In the genomic region with DNA sequence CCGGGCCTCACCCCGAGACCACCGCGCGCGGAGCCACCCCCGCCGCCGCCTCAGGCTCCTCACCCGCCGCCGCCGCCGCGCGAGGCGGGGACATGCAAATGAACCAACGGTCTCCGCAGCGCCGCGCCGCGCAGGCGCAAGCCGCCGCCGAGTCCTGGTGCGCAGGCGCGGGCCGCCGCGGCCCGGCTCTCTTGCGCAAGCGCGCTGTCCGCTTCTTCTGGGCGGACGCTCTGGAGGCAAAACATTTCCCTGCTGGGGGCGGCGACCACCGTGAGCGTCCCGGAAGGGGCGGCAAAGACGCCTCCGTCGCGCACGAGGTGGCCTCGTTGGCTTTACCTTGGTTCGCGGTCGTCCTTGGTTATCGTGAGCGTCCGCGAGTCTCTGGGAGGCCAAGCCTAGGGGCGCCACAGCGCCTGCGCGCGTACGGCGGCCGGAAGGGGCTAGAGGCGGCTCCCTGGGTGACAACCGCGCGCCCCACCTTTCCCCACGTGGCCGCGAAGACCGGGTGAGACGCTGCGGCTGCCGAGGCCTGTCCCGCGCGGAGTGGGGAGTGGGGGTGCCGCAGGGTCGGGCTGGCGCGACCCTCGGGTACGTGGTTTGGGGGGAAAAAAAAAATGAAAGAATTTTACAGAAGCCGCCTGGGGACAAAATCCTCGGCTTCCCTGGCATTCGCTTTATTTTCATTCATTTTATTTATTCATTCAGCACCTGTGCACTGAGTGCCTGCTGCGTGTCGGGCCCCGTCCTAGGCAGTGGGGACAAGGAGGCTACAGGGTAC, we compare ENCODE assay signal across 1 cellular context.
TF ChIP-seq lines count a peak whose summit lies in the region.

A gene (plus strand): TSS at position 178 of the 778 bp plus-strand sequence. CDS start 607 bp downstream, outside the sequence.
A gene (minus strand): TSS at position 92 of the 778 bp plus-strand sequence. CDS start 2,446 bp downstream, outside the sequence.

TF ChIP-seq in HepG2, 621 proteins besides CTCF, POLR2A, EP300 and RAD21 (continued from another document and continues in another):
- TF ChIP-seq, protein P1, sequence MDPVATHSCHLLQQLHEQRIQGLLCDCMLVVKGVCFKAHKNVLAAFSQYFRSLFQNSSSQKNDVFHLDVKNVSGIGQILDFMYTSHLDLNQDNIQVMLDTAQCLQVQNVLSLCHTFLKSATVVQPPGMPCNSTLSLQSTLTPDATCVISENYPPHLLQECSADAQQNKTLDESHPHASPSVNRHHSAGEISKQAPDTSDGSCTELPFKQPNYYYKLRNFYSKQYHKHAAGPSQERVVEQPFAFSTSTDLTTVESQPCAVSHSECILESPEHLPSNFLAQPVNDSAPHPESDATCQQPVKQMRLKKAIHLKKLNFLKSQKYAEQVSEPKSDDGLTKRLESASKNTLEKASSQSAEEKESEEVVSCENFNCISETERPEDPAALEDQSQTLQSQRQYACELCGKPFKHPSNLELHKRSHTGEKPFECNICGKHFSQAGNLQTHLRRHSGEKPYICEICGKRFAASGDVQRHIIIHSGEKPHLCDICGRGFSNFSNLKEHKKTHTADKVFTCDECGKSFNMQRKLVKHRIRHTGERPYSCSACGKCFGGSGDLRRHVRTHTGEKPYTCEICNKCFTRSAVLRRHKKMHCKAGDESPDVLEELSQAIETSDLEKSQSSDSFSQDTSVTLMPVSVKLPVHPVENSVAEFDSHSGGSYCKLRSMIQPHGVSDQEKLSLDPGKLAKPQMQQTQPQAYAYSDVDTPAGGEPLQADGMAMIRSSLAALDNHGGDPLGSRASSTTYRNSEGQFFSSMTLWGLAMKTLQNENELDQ (CRISPR knock-in tag; IDR thresholded peaks at IDR 0.05; ENCODE audit: borderline replicate concordance): 0 out of 2 replicates have a peak, but pooled peaks have one; percentile 63
- TF ChIP-seq, protein P2, sequence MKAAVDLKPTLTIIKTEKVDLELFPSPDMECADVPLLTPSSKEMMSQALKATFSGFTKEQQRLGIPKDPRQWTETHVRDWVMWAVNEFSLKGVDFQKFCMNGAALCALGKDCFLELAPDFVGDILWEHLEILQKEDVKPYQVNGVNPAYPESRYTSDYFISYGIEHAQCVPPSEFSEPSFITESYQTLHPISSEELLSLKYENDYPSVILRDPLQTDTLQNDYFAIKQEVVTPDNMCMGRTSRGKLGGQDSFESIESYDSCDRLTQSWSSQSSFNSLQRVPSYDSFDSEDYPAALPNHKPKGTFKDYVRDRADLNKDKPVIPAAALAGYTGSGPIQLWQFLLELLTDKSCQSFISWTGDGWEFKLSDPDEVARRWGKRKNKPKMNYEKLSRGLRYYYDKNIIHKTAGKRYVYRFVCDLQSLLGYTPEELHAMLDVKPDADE (CRISPR knock-in tag; IDR thresholded peaks at IDR 0.05): 0 out of 2 replicates have a peak, but pooled peaks have one; percentile 73
- TF ChIP-seq ZNF367 (CRISPR knock-in tag; IDR thresholded peaks at IDR 0.05; ENCODE audit: borderline replicate concordance): 0 out of 2 replicates have a peak, but pooled peaks have one; percentile 64
- TF ChIP-seq CC2D1A (CRISPR knock-in tag; IDR thresholded peaks at IDR 0.05): peak; percentile 61; the same call in 1 of the 2 replicates
- TF ChIP-seq ARNT2 (CRISPR knock-in tag; IDR thresholded peaks at IDR 0.05; ENCODE audit: low read depth): peak; percentile 94
- no peak for TF ChIP-seq ZNF207 (IDR thresholded peaks at IDR 0.05; ENCODE audit: borderline replicate concordance)
- no peak for TF ChIP-seq NFIB (CRISPR knock-in tag; IDR thresholded peaks at IDR 0.05; ENCODE audit: borderline replicate concordance)
- peak; percentile 94 for TF ChIP-seq ZNF607 (CRISPR knock-in tag; IDR thresholded peaks at IDR 0.05; ENCODE audit: borderline replicate concordance)
- TF ChIP-seq, protein P3, sequence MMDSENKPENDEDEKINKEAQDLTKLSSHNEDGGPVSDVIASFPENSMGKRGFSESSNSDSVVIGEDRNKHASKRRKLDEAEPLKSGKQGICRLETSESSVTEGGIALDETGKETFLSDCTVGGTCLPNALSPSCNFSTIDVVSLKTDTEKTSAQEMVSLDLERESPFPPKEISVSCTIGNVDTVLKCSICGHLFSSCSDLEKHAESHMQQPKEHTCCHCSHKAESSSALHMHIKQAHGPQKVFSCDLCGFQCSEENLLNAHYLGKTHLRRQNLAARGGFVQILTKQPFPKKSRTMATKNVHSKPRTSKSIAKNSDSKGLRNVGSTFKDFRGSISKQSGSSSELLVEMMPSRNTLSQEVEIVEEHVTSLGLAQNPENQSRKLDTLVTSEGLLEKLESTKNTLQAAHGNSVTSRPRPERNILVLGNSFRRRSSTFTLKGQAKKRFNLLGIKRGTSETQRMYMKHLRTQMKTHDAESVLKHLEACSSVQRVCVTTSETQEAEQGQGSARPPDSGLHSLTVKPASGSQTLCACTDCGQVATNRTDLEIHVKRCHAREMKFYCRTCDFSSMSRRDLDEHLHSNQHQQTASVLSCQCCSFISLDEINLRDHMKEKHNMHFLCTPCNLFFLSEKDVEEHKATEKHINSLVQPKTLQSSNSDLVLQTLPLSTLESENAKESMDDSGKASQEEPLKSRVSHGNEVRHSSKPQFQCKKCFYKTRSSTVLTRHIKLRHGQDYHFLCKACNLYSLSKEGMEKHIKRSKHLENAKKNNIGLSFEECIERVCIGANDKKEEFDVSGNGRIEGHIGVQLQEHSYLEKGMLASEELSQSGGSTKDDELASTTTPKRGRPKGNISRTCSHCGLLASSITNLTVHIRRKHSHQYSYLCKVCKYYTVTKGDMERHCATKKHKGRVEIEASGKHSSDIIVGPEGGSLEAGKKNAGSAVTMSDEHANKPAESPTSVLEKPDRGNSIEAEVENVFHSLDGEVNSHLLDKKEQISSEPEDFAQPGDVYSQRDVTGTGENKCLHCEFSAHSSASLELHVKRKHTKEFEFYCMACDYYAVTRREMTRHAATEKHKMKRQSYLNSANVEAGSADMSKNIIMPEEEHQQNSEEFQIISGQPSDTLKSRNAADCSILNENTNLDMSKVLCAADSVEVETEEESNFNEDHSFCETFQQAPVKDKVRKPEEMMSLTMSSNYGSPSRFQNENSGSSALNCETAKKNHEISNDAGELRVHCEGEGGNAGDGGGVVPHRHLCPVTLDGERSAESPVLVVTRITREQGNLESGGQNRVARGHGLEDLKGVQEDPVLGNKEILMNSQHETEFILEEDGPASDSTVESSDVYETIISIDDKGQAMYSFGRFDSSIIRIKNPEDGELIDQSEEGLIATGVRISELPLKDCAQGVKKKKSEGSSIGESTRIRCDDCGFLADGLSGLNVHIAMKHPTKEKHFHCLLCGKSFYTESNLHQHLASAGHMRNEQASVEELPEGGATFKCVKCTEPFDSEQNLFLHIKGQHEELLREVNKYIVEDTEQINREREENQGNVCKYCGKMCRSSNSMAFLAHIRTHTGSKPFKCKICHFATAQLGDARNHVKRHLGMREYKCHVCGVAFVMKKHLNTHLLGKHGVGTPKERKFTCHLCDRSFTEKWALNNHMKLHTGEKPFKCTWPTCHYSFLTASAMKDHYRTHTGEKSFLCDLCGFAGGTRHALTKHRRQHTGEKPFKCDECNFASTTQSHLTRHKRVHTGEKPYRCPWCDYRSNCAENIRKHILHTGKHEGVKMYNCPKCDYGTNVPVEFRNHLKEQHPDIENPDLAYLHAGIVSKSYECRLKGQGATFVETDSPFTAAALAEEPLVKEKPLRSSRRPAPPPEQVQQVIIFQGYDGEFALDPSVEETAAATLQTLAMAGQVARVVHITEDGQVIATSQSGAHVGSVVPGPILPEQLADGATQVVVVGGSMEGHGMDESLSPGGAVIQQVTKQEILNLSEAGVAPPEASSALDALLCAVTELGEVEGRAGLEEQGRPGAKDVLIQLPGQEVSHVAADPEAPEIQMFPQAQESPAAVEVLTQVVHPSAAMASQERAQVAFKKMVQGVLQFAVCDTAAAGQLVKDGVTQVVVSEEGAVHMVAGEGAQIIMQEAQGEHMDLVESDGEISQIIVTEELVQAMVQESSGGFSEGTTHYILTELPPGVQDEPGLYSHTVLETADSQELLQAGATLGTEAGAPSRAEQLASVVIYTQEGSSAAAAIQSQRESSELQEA (CRISPR knock-in tag; IDR thresholded peaks at IDR 0.05; ENCODE audit: not compliant biosample characterization): peak; percentile 66
- TF ChIP-seq NR3C1 (CRISPR knock-in tag; IDR thresholded peaks at IDR 0.05): no peak
- no peak; the same call in 1 of the 2 replicates for TF ChIP-seq ELF4 (CRISPR knock-in tag; IDR thresholded peaks at IDR 0.05; ENCODE audit: borderline replicate concordance)
- 0 out of 2 replicates have a peak, but pooled peaks have one; percentile 27 for TF ChIP-seq HNRNPL (IDR thresholded peaks at IDR 0.05; ENCODE audit: low read depth, low read length)
- no peak; the same call in none of the 2 replicates for TF ChIP-seq SALL2 (CRISPR knock-in tag; IDR thresholded peaks at IDR 0.05)
- TF ChIP-seq ZNF781 (CRISPR knock-in tag; IDR thresholded peaks at IDR 0.05; ENCODE audit: borderline replicate concordance, not compliant biosample characterization): peak; percentile 96
- TF ChIP-seq, protein P4, sequence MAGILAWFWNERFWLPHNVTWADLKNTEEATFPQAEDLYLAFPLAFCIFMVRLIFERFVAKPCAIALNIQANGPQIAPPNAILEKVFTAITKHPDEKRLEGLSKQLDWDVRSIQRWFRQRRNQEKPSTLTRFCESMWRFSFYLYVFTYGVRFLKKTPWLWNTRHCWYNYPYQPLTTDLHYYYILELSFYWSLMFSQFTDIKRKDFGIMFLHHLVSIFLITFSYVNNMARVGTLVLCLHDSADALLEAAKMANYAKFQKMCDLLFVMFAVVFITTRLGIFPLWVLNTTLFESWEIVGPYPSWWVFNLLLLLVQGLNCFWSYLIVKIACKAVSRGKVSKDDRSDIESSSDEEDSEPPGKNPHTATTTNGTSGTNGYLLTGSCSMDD (CRISPR knock-in tag; IDR thresholded peaks at IDR 0.05): no peak
- peak; percentile 69 for TF ChIP-seq ZMYM4 (CRISPR knock-in tag; IDR thresholded peaks at IDR 0.05)
- TF ChIP-seq CEBPG (CRISPR knock-in tag; IDR thresholded peaks at IDR 0.05): peak; percentile 81
- TF ChIP-seq PAWR (CRISPR knock-in tag; IDR thresholded peaks at IDR 0.05; ENCODE audit: borderline replicate concordance): no peak
- peak; percentile 78 for TF ChIP-seq EED (CRISPR knock-in tag; IDR thresholded peaks at IDR 0.05)
- TF ChIP-seq, protein P5, sequence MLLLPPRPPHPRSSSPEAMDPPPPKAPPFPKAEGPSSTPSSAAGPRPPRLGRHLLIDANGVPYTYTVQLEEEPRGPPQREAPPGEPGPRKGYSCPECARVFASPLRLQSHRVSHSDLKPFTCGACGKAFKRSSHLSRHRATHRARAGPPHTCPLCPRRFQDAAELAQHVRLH (CRISPR knock-in tag; IDR thresholded peaks at IDR 0.05; ENCODE audit: borderline replicate concordance, low read depth): peak; percentile 96; the same call in 1 of the 2 replicates
- TF ChIP-seq, protein P6, sequence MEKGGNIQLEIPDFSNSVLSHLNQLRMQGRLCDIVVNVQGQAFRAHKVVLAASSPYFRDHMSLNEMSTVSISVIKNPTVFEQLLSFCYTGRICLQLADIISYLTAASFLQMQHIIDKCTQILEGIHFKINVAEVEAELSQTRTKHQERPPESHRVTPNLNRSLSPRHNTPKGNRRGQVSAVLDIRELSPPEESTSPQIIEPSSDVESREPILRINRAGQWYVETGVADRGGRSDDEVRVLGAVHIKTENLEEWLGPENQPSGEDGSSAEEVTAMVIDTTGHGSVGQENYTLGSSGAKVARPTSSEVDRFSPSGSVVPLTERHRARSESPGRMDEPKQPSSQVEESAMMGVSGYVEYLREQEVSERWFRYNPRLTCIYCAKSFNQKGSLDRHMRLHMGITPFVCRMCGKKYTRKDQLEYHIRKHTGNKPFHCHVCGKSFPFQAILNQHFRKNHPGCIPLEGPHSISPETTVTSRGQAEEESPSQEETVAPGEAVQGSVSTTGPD (CRISPR knock-in tag; IDR thresholded peaks at IDR 0.05): no peak
- no peak for TF ChIP-seq CBFB (CRISPR knock-in tag; IDR thresholded peaks at IDR 0.05)
- peak; percentile 82 for TF ChIP-seq HOXA3 (CRISPR knock-in tag; IDR thresholded peaks at IDR 0.05)
- TF ChIP-seq ZNF530 (CRISPR knock-in tag; IDR thresholded peaks at IDR 0.05; ENCODE audit: low read depth): no peak
- TF ChIP-seq, protein P7, sequence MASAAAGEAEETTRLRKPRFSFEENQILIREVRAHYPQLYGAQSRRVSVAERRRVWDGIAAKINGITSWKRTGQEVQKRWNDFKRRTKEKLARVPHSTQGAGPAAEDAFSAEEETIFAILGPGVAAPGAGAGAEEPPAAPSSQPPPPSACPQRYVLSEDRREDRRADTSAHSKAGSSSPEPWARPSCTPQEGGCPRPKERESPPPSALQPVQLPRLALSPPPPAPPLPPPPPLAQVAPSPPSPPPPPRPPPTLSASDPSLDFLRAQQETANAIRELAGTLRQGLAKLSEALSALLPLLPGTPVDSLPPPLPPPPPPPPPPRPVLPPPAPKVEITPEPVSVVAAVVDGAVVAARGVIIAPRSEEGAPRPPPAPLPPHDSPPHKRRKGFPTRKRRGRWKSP (CRISPR knock-in tag; IDR thresholded peaks at IDR 0.05): peak; percentile 91
- TF ChIP-seq, protein P8, sequence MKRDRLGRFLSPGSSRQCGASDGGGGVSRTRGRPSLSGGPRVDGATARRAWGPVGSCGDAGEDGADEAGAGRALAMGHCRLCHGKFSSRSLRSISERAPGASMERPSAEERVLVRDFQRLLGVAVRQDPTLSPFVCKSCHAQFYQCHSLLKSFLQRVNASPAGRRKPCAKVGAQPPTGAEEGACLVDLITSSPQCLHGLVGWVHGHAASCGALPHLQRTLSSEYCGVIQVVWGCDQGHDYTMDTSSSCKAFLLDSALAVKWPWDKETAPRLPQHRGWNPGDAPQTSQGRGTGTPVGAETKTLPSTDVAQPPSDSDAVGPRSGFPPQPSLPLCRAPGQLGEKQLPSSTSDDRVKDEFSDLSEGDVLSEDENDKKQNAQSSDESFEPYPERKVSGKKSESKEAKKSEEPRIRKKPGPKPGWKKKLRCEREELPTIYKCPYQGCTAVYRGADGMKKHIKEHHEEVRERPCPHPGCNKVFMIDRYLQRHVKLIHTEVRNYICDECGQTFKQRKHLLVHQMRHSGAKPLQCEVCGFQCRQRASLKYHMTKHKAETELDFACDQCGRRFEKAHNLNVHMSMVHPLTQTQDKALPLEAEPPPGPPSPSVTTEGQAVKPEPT (CRISPR knock-in tag; IDR thresholded peaks at IDR 0.05; ENCODE audit: low read depth): peak; percentile 70; the same call in 1 of the 2 replicates
- TF ChIP-seq, protein P9, sequence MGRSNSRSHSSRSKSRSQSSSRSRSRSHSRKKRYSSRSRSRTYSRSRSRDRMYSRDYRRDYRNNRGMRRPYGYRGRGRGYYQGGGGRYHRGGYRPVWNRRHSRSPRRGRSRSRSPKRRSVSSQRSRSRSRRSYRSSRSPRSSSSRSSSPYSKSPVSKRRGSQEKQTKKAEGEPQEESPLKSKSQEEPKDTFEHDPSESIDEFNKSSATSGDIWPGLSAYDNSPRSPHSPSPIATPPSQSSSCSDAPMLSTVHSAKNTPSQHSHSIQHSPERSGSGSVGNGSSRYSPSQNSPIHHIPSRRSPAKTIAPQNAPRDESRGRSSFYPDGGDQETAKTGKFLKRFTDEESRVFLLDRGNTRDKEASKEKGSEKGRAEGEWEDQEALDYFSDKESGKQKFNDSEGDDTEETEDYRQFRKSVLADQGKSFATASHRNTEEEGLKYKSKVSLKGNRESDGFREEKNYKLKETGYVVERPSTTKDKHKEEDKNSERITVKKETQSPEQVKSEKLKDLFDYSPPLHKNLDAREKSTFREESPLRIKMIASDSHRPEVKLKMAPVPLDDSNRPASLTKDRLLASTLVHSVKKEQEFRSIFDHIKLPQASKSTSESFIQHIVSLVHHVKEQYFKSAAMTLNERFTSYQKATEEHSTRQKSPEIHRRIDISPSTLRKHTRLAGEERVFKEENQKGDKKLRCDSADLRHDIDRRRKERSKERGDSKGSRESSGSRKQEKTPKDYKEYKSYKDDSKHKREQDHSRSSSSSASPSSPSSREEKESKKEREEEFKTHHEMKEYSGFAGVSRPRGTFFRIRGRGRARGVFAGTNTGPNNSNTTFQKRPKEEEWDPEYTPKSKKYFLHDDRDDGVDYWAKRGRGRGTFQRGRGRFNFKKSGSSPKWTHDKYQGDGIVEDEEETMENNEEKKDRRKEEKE (IDR thresholded peaks at IDR 0.05): no peak
- 0 out of 2 replicates have a peak, but pooled peaks have one; percentile 37 for TF ChIP-seq REXO4 (CRISPR knock-in tag; IDR thresholded peaks at IDR 0.05; ENCODE audit: borderline replicate concordance)
- TF ChIP-seq MIER2 (CRISPR knock-in tag; IDR thresholded peaks at IDR 0.05): peak; percentile 63; the same call in 1 of the 2 replicates
- 0 out of 2 replicates have a peak, but pooled peaks have one; percentile 69 for TF ChIP-seq ZNF678 (CRISPR knock-in tag; IDR thresholded peaks at IDR 0.05)
